In the genomic region with DNA sequence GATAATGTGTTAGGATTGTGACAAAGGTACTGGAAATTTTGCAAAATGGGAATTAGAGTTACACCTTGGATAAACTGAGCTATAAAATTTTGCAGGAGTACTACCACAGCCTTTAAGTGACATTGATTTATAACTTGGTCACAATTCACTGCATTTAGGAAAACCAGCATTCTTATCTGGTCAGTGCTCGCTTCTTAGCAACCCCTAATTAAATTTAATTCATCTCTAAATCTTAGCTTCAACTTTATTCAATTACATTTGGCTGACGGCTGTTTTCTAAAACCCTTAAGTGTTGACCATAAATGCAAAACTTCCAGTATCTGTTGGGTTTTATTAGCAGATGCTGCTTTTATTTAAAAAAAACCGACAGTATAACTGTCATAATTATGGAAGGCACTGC, we compare ENCODE assay signal across 1 cellular context.
TF ChIP-seq lines count a peak whose summit lies in the region.

No MANE protein-coding gene starts in this region.

TF ChIP-seq in GM12878, 131 proteins besides CTCF, POLR2A, EP300 and RAD21:
- TF ChIP-seq, protein P1, sequence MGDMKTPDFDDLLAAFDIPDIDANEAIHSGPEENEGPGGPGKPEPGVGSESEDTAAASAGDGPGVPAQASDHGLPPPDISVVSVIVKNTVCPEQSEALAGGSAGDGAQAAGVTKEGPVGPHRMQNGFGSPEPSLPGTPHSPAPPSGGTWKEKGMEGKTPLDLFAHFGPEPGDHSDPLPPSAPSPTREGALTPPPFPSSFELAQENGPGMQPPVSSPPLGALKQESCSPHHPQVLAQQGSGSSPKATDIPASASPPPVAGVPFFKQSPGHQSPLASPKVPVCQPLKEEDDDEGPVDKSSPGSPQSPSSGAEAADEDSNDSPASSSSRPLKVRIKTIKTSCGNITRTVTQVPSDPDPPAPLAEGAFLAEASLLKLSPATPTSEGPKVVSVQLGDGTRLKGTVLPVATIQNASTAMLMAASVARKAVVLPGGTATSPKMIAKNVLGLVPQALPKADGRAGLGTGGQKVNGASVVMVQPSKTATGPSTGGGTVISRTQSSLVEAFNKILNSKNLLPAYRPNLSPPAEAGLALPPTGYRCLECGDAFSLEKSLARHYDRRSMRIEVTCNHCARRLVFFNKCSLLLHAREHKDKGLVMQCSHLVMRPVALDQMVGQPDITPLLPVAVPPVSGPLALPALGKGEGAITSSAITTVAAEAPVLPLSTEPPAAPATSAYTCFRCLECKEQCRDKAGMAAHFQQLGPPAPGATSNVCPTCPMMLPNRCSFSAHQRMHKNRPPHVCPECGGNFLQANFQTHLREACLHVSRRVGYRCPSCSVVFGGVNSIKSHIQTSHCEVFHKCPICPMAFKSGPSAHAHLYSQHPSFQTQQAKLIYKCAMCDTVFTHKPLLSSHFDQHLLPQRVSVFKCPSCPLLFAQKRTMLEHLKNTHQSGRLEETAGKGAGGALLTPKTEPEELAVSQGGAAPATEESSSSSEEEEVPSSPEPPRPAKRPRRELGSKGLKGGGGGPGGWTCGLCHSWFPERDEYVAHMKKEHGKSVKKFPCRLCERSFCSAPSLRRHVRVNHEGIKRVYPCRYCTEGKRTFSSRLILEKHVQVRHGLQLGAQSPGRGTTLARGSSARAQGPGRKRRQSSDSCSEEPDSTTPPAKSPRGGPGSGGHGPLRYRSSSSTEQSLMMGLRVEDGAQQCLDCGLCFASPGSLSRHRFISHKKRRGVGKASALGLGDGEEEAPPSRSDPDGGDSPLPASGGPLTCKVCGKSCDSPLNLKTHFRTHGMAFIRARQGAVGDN (IDR thresholded peaks at IDR 0.05): no peak
- TF ChIP-seq POLR2AphosphoS5 (IDR thresholded peaks at IDR 0.05; ENCODE audit: low read length) (no peak), CREM (IDR thresholded peaks at IDR 0.05; ENCODE audit: low read depth) (no peak), ZNF207 (IDR thresholded peaks at IDR 0.05; ENCODE audit: borderline replicate concordance) (no peak), TCF12 (IDR thresholded peaks at IDR 0.05; ENCODE audit: low read depth, low read length) (no peak), CEBPB (IDR thresholded peaks at IDR 0.05; ENCODE audit: borderline replicate concordance in 1 of 2, low read depth in 2 of 2, low read length in 2 of 2) (no peak), ETV6 (conservative IDR thresholded peaks at IDR 0.05 in 1 of 2, IDR thresholded peaks at IDR 0.05 in 1 of 2; ENCODE audit: borderline replicate concordance in 1 of 2, low read depth in 1 of 2) (no peak), RCOR1 (conservative IDR thresholded peaks at IDR 0.05; ENCODE audit: low read depth, low read length) (no peak), TCF7 (IDR thresholded peaks at IDR 0.05; ENCODE audit: borderline replicate concordance) (no peak)
